ENCODE assay signal across 29 cellular contexts in genomic region chr12:80589091-80589490, GRCh38.
"Had no signal": no experiment of that assay in that cellular context is flagged by ENCODE, and none has a peak within 500 bp of the region (broad histone marks: within the 10 kb centered on the region; RNA-seq: fewer than 3 reads in every experiment).

No MANE protein-coding gene starts in this region.

- DNase-seq: activated B cell treated with CpG ODN at 0.5 μM for 24 hours; activated CD8-positive, alpha-beta memory T cell treated with anti-CD3 and anti-CD28 coated beads, Interleukin-2, amount 10 ng/mL, durations not matched to agents 7 days and 5 days; activated CD8-positive, alpha-beta T cell treated with anti-CD3 and anti-CD28 coated beads, Interleukin-2, amount 10 ng/mL, durations not matched to agents 7 days and 5 days; activated effector memory CD4-positive, alpha-beta T cell treated with Interleukin-2 at 50 U/mL for 16 hours; activated naive CD4-positive, alpha-beta T cell treated with Interleukin-2 at 50 U/mL for 16 hours; activated naive CD8-positive, alpha-beta T cell treated with anti-CD3 and anti-CD28 coated beads for 36 hours; activated T-cell treated with anti-CD3 and anti-CD28 coated beads for 4 hours; adrenal gland; aorta; brain microvascular endothelial cell; dorsolateral prefrontal cortex; effector memory CD4-positive, alpha-beta T cell; erythroblast; head of caudate nucleus; hippocampal formation; left cardiac atrium; mammary epithelial cell; midbrain; naive thymus-derived CD4-positive, alpha-beta T cell; posterior cingulate gyrus; right cardiac atrium; spleen; stimulated activated CD4-positive, alpha-beta T cell treated with anti-CD3 and anti-CD28 coated beads, Interleukin-2, amount 100 ng/mL, for 48 hours; stimulated activated naive CD4-positive, alpha-beta T cell treated with Interleukin-2 at 50 U/mL for 16 hours; T-helper 1 cell had no signal

- H3K27me3 Mint-ChIP-seq: activated B cell treated with CpG ODN at 0.5 μM for 24 hours; activated CD8-positive, alpha-beta memory T cell treated with anti-CD3 and anti-CD28 coated beads, Interleukin-2, amount 10 ng/mL, durations not matched to agents 7 days and 5 days; activated naive CD8-positive, alpha-beta T cell treated with anti-CD3 and anti-CD28 coated beads for 36 hours; naive thymus-derived CD4-positive, alpha-beta T cell had no signal

- H3K4me1 Mint-ChIP-seq: activated B cell treated with CpG ODN at 0.5 μM for 24 hours; activated CD8-positive, alpha-beta memory T cell treated with anti-CD3 and anti-CD28 coated beads, Interleukin-2, amount 10 ng/mL, durations not matched to agents 7 days and 5 days; activated naive CD8-positive, alpha-beta T cell treated with anti-CD3 and anti-CD28 coated beads for 36 hours; naive thymus-derived CD4-positive, alpha-beta T cell; neural progenitor cell had no signal

- H3K36me3 Mint-ChIP-seq: activated CD8-positive, alpha-beta memory T cell treated with anti-CD3 and anti-CD28 coated beads, Interleukin-2, amount 10 ng/mL, durations not matched to agents 7 days and 5 days; activated naive CD8-positive, alpha-beta T cell treated with anti-CD3 and anti-CD28 coated beads for 36 hours; naive thymus-derived CD4-positive, alpha-beta T cell; neural progenitor cell had no signal

- H3K4me1 ChIP-seq: adrenal gland, neural progenitor cell, spleen, tibial nerve had no signal

- H3K36me3 ChIP-seq: adrenal gland, brain microvascular endothelial cell, neural progenitor cell, spleen, tibial nerve had no signal

- H3K4me2 ChIP-seq: neural progenitor cell had no signal

- H3K4me3 ChIP-seq: adrenal gland, coronary artery, dorsolateral prefrontal cortex, neural progenitor cell, spleen, tibial nerve had no signal

- H3K9ac ChIP-seq: neural progenitor cell had no signal

- H3K4me3 Mint-ChIP-seq: activated B cell treated with CpG ODN at 0.5 μM for 24 hours; activated CD8-positive, alpha-beta memory T cell treated with anti-CD3 and anti-CD28 coated beads, Interleukin-2, amount 10 ng/mL, durations not matched to agents 7 days and 5 days; activated CD8-positive, alpha-beta T cell treated with anti-CD3 and anti-CD28 coated beads, Interleukin-2, amount 10 ng/mL, durations not matched to agents 7 days and 5 days; activated naive CD8-positive, alpha-beta T cell treated with anti-CD3 and anti-CD28 coated beads for 36 hours; naive thymus-derived CD4-positive, alpha-beta T cell; neural progenitor cell; T-helper 2 cell treated with Interferon-gamma antibody and Interleukin-4, amounts not matched to agents 5 μg/mL and 100 μg/mL, for 36 hours had no signal

- H3K27ac Mint-ChIP-seq: activated B cell treated with CpG ODN at 0.5 μM for 24 hours; activated CD8-positive, alpha-beta memory T cell treated with anti-CD3 and anti-CD28 coated beads, Interleukin-2, amount 10 ng/mL, durations not matched to agents 7 days and 5 days; activated CD8-positive, alpha-beta T cell treated with anti-CD3 and anti-CD28 coated beads, Interleukin-2, amount 10 ng/mL, durations not matched to agents 7 days and 5 days; activated naive CD8-positive, alpha-beta T cell treated with anti-CD3 and anti-CD28 coated beads for 36 hours; naive thymus-derived CD4-positive, alpha-beta T cell; neural progenitor cell; T-helper 2 cell treated with Interferon-gamma antibody and Interleukin-4, amounts not matched to agents 5 μg/mL and 100 μg/mL, for 36 hours had no signal

- H3K9me3 ChIP-seq: adrenal gland, spleen, tibial nerve had no signal

- ATAC-seq: activated CD8-positive, alpha-beta memory T cell treated with anti-CD3 and anti-CD28 coated beads, Interleukin-2, amount 10 ng/mL, durations not matched to agents 7 days and 5 days; activated CD8-positive, alpha-beta T cell treated with anti-CD3 and anti-CD28 coated beads, Interleukin-2, amount 10 ng/mL, durations not matched to agents 7 days and 5 days; left cardiac atrium; naive thymus-derived CD4-positive, alpha-beta T cell; right cardiac atrium had no signal

- H3K27me3 ChIP-seq: adrenal gland, brain microvascular endothelial cell, dorsolateral prefrontal cortex, neural progenitor cell, spleen, tibial nerve had no signal

- H2AFZ ChIP-seq: neural progenitor cell had no signal

- H3K27ac ChIP-seq: adrenal gland, brain microvascular endothelial cell, coronary artery, dorsolateral prefrontal cortex, neural progenitor cell, spleen, tibial nerve had no signal

- H3K9me3 Mint-ChIP-seq: activated B cell treated with CpG ODN at 0.5 μM for 24 hours, neural progenitor cell had no signal
